In genomic region chr14:95232894-95233584, GRCh38 we compare ENCODE assay signal across 15 cellular contexts.
DNase-seq lines count a peak whose midpoint lies in the region; ATAC-seq, FAIRE-seq and TF ChIP-seq lines count a peak whose summit lies in the region.
"Had no signal": no experiment of that assay in that cellular context is flagged by ENCODE, and none has a peak within 500 bp of the region (broad histone marks: within the 10 kb centered on the region; RNA-seq: fewer than 3 reads in every experiment).

No MANE protein-coding gene starts in this region.

- H3K27ac ChIP-seq in HEK293 (ENCODE audit: extremely low read depth, low read depth, low read length), result no peak overlapping the region
- peak overlapping the region; percentile 50; the same call in 1 of the 2 replicates for H3K27ac ChIP-seq in SJCRH30
- H3K27ac ChIP-seq in kidney (ENCODE audit: low read depth in 2 of 2, low read length in 2 of 2), result peak overlapping the region; percentile 88 to 91
- peak overlapping the region; percentile 90 to 92 (median 92) for H3K27ac ChIP-seq in thyroid gland
- no peak overlapping the region for H3K27ac ChIP-seq in left lung

- POLR2A ChIA-PET in HEK293 (lab: Yijun Ruan, JAX), result no interaction called here

- no peak for ATAC-seq in HG03378 (IDR thresholded peaks at IDR 0.05; ENCODE audit: unreplicated experiment)
- ATAC-seq in left lung, result no peak
- ATAC-seq: PC-3 had no signal

- CTCF ChIA-PET in HEK293 (lab: Yijun Ruan, JAX), result no interaction called here

- H3K9me3 ChIP-seq in HEK293 (ENCODE audit: control insufficient read depth, insufficient read depth, low read depth, low read length) (no peaks in the 10 kb centered on the region), SJCRH30 (replicated peaks) (no peaks in the 10 kb centered on the region), kidney (ENCODE audit: control insufficient read depth in 1 of 2, low read length in 2 of 2) (no peaks in the 10 kb centered on the region), thyroid gland (no peaks in the 10 kb centered on the region), left lung (no peaks in the 10 kb centered on the region)
- H3K9me3 ChIP-seq: BE2C had no signal

- no peaks in the 10 kb centered on the region for H3K36me3 ChIP-seq in HEK293 (ENCODE audit: control insufficient read depth in 2 of 2, insufficient read depth in 1 of 2, low read length in 2 of 2)
- no peaks in the 10 kb centered on the region for H3K36me3 ChIP-seq in SJCRH30
- H3K36me3 ChIP-seq in kidney (ENCODE audit: control insufficient read depth in 1 of 2, insufficient read depth in 2 of 2, low read length in 2 of 2), result no peaks in the 10 kb centered on the region
- no peaks in the 10 kb centered on the region for H3K36me3 ChIP-seq in thyroid gland
- no peaks in the 10 kb centered on the region for H3K36me3 ChIP-seq in left lung
- H3K36me3 ChIP-seq: BE2C had no signal

- H3K4me1 ChIP-seq in HEK293 (ENCODE audit: control insufficient read depth, insufficient read depth, low read length), result peaks cover 4% of the 10 kb centered on the region
- H3K4me1 ChIP-seq in SJCRH30, result peaks cover 43% of the 10 kb centered on the region
- H3K4me1 ChIP-seq in kidney (ENCODE audit: control insufficient read depth in 1 of 2, insufficient read depth in 1 of 2, low read depth in 1 of 2, low read length in 2 of 2), result peaks cover 73 to 78% of the 10 kb centered on the region in 2 donors
- peaks cover 69 to 89% of the 10 kb centered on the region in 2 donors for H3K4me1 ChIP-seq in thyroid gland
- no peaks in the 10 kb centered on the region for H3K4me1 ChIP-seq in left lung

- H3K4me3 ChIP-seq in HEK293 (ENCODE audit: low read depth, low read length) (no peak overlapping the region), SJCRH30 (no peak overlapping the region), kidney (ENCODE audit: low read length in 2 of 2) (peak overlapping the region in 1 of 2 donors; percentile 2), thyroid gland (replicated peaks in 1 of 3) (no peak overlapping the region), left lung (no peak overlapping the region)

- intact Hi-C loops in kidney (cut with DNase I), result no loop called here
- intact Hi-C loops in thyroid gland (cut with DNase I), result no loop called here
- intact Hi-C loops in left lung (cut with DNase I), result no loop called here

- FAIRE-seq in kidney (lab: Jason Lieb, UNC), result no peak
- FAIRE-seq: H54 had no signal

- TF ChIP-seq POLR2A in thyroid gland (IDR thresholded peaks at IDR 0.05), result no peak

- TF ChIP-seq CTCF in HEK293 (tag by site-specific recombination; IDR thresholded peaks at IDR 0.05) (no peak), kidney (IDR thresholded peaks at IDR 0.05; ENCODE audit: borderline replicate concordance, extremely low read depth, insufficient read depth) (no peak), thyroid gland (IDR thresholded peaks at IDR 0.05) (no peak), left lung (IDR thresholded peaks at IDR 0.05) (no peak)

- no peaks in the 10 kb centered on the region for H3K27me3 ChIP-seq in SJCRH30
- H3K27me3 ChIP-seq in thyroid gland, result no peaks in the 10 kb centered on the region
- H3K27me3 ChIP-seq in left lung, result no peaks in the 10 kb centered on the region
- H3K27me3 ChIP-seq: BE2C had no signal

- no peak for DNase-seq in SJCRH30
- no peak for DNase-seq in kidney
- DNase-seq in thyroid gland, result no peak
- no peak for DNase-seq in D341Med (ENCODE audit: low spot score)
- DNase-seq in left lung, result no peak
- DNase-seq: BE2C; CD8-positive, alpha-beta memory T cell; DMS 273 treated with DMSO at 0.1 percent for 48 hours; NCI-H1694 treated with DMSO at 0.1 percent for 48 hours; NCI-H345; NCI-H526 treated with DMSO at 0.1 percent for 48 hours; PC-3 had no signal

- H3K9ac ChIP-seq in kidney (ENCODE audit: low read length in 2 of 2), result peak overlapping the region in 1 of 2 donors; percentile 47

- WGBS in thyroid gland, 2 donors, result 89 to 94% methylated on average over 3 of the region's 3 CpGs

TF ChIP-seq in HEK293, 187 proteins besides CTCF, POLR2A, EP300 and RAD21:
- TF ChIP-seq PRDM6 (tag by site-specific recombination; IDR thresholded peaks at IDR 0.05) (peak; percentile 41; the same call in 1 of the 2 replicates), ZFHX2 (tag by site-specific recombination; conservative IDR thresholded peaks at IDR 0.05) (peak; percentile 6; the same call in 1 of the 2 replicates), ZNF596 (tag by site-specific recombination; IDR thresholded peaks at IDR 0.05) (0 out of 2 replicates have a peak, but pooled peaks have one; percentile 28), IKZF3 (tag by site-specific recombination; IDR thresholded peaks at IDR 0.05) (peak; percentile 45; the same call in 1 of the 2 replicates), ZBTB17 (tag by site-specific recombination; IDR thresholded peaks at IDR 0.05) (peak; percentile 99), GLIS1 (tag by site-specific recombination; IDR thresholded peaks at IDR 0.05) (peak; percentile 98), ZNF175 (tag by site-specific recombination; IDR thresholded peaks at IDR 0.05) (no peak), FEZF1 (tag by site-specific recombination; IDR thresholded peaks at IDR 0.05) (peak; percentile 53), ZNF580 (tag by site-specific recombination; IDR thresholded peaks at IDR 0.05) (no peak), ZNF366 (tag by site-specific recombination; conservative IDR thresholded peaks at IDR 0.05) (peak; percentile 100), ZSCAN30 (tag by site-specific recombination; IDR thresholded peaks at IDR 0.05) (0 out of 2 replicates have a peak, but pooled peaks have one; percentile 57), ZIC2 (tag by site-specific recombination; IDR thresholded peaks at IDR 0.05) (peak; percentile 44), ZNF341 (tag by site-specific recombination; IDR thresholded peaks at IDR 0.05; ENCODE audit: low read depth) (peak; percentile 78), ZBTB49 (tag by site-specific recombination; IDR thresholded peaks at IDR 0.05; ENCODE audit: low read depth) (no peak), BCL11A (tag by site-specific recombination; IDR thresholded peaks at IDR 0.05; ENCODE audit: low read depth) (no peak), ZNF114 (tag by site-specific recombination; IDR thresholded peaks at IDR 0.05) (no peak)

Comparison
In these comparisons a context has a peak if more than half of its experiments do, and no peak if none do; other contexts are left out.
1. H3K27ac ChIP-seq: peak in SJCRH30 (single experiment), kidney (2 of 2) and thyroid gland (3 of 3); none in HEK293 (single experiment) and left lung (0 of 2).